9 cellular contexts compared by ENCODE assay signal in the genomic region with DNA sequence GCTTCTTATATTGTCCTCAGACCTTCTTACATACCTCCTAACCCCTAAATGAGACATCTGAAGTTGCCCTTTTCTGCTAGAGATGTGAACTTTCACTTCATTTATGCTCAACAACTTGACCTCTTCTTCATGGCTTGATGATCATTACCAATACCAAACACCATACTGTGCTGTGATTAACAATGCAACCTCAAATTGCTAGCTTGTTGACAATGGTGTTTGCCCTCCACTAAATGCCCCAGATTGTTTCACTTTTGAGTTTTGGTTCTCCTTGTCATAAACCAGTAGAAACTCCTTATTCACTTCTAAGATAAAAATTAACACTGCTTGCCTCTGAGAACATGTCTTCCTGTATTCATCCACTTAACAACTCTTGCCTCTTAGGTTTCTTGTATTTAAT. TPM values are rescaled to one million over a fixed set of nuclear protein-coding genes. Genes with fewer than 3 reads are reported as not detected.
DNase-seq lines count a peak whose midpoint lies in the region; ATAC-seq and TF ChIP-seq lines count a peak whose summit lies in the region.
"Had no signal": no experiment of that assay in that cellular context is flagged by ENCODE, and none has a peak within 500 bp of the region (broad histone marks: within the 10 kb centered on the region; RNA-seq: fewer than 3 reads in every experiment).

No MANE protein-coding gene starts in this region.

- CTCF ChIA-PET in CD8-positive, alpha-beta T cell (lab: Charles Lee), result interaction anchor here (1.4 kb wide), 1 partner anchor 87 kb away, joined by 3 read pairs; no protein-coding TSS in a partner anchor

- H3K4me1 Mint-ChIP-seq in CD8-positive, alpha-beta T cell (ENCODE audit: low read depth), result peaks cover 69% of the 10 kb centered on the region
- peaks cover 61% of the 10 kb centered on the region for H3K4me1 Mint-ChIP-seq in T-helper 17 cell

- H3K27me3 ChIP-seq in CD8-positive, alpha-beta T cell (ENCODE audit: insufficient read depth, low read length), result no peaks in the 10 kb centered on the region

- H3K36me3 Mint-ChIP-seq in CD8-positive, alpha-beta T cell, result peaks cover 12% of the 10 kb centered on the region
- H3K36me3 Mint-ChIP-seq in T-helper 17 cell (ENCODE audit: low read depth), result no peaks in the 10 kb centered on the region

- no peaks in the 10 kb centered on the region for H3K27me3 Mint-ChIP-seq in CD8-positive, alpha-beta T cell (ENCODE audit: low read depth)
- no peaks in the 10 kb centered on the region for H3K27me3 Mint-ChIP-seq in T-helper 17 cell

- no peak overlapping the region for H3K4me3 ChIP-seq in CD8-positive, alpha-beta T cell (ENCODE audit: low read depth, low read length)

- H3K9me3 ChIP-seq in CD8-positive, alpha-beta T cell (ENCODE audit: low read length), result no peaks in the 10 kb centered on the region
- H3K9me3 ChIP-seq in T-helper 17 cell (ENCODE audit: control insufficient read depth, low read length, poor library complexity, severe bottlenecking), result peaks cover 2% of the 10 kb centered on the region

- peaks cover 86% of the 10 kb centered on the region for H3K4me1 ChIP-seq in CD8-positive, alpha-beta T cell (ENCODE audit: insufficient read depth, low read length)

- DNase-seq in CD8-positive, alpha-beta T cell, result no peak
- no peak for DNase-seq in T-helper 17 cell
- no peak for DNase-seq in NCI-H1694 (lab: John Stamatoyannopoulos, UW)
- no peak for DNase-seq in DMS153 treated with DMSO at 0.1 percent for 48 hours (lab: John Stamatoyannopoulos, UW; ENCODE audit: unreplicated experiment)
- DNase-seq in RPMI8226, result no peak
- DNase-seq in glomerular visceral epithelial cell (ENCODE audit: extremely low spot score), result no peak
- DNase-seq: DMS 273 treated with DMSO at 0.1 percent for 48 hours had no signal

- POLR2A ChIA-PET in CD8-positive, alpha-beta T cell (lab: Charles Lee), result interaction anchor here (0.6 kb wide), 1 partner anchor 8 kb away, joined by 3 read pairs; no protein-coding TSS in a partner anchor

- H3K4me3 Mint-ChIP-seq in CD8-positive, alpha-beta T cell, result peak overlapping the region; percentile 51
- H3K4me3 Mint-ChIP-seq in T-helper 17 cell, result peak overlapping the region; percentile 92

- no peaks in the 10 kb centered on the region for H3K9me3 Mint-ChIP-seq in CD8-positive, alpha-beta T cell

- intact Hi-C loops in CD8-positive, alpha-beta T cell (cut with DNase I, micrococcal nuclease), result loop anchor here (5.0 to 10.0 kb wide), 3 partner anchors 38 to 1366 kb away; a partner anchor contains a TSS

- peak overlapping the region; percentile 39 for H3K27ac Mint-ChIP-seq in CD8-positive, alpha-beta T cell
- peak overlapping the region; percentile 98 for H3K27ac Mint-ChIP-seq in T-helper 17 cell

- no peak for ATAC-seq in CD8-positive, alpha-beta T cell
- ATAC-seq in GM19328 (IDR thresholded peaks at IDR 0.05; ENCODE audit: unreplicated experiment) (peak; percentile 46), HG02973 (IDR thresholded peaks at IDR 0.05; ENCODE audit: unreplicated experiment) (peak; percentile 51), T-helper 17 cell (no peak)

- H3K36me3 ChIP-seq in CD8-positive, alpha-beta T cell (ENCODE audit: insufficient read depth, low read length), result no peaks in the 10 kb centered on the region

- TF ChIP-seq CTCF in CD8-positive, alpha-beta T cell (IDR thresholded peaks at IDR 0.05), result no peak

- no peak overlapping the region for H3K27ac ChIP-seq in CD8-positive, alpha-beta T cell (ENCODE audit: low read depth, low read length)

RNA-seq across cellular contexts. Expression of a gene that starts 5.6 kb away (rescaled TPM):
- 100 to 1,000 TPM; 280 to 298 TPM for total RNA-seq in CD8-positive, alpha-beta T cell
- total RNA-seq in T-helper 17 cell, result 100 to 1,000 TPM; 246 to 317 TPM

Comparison
In these comparisons a context has a peak if more than half of its experiments do, and no peak if none do; other contexts are left out.
1. ATAC-seq: peak in GM19328 (single experiment) and HG02973 (single experiment); none in CD8-positive, alpha-beta T cell (single experiment) and T-helper 17 cell (single experiment).